ENCODE assay signal across 9 cellular contexts in genomic region chr6:117317261-117317660, GRCh38. TPM values are rescaled to one million over a fixed set of nuclear protein-coding genes. Genes with fewer than 3 reads are reported as not detected.
DNase-seq lines count a peak whose midpoint lies in the region; ATAC-seq and TF ChIP-seq lines count a peak whose summit lies in the region.
"Had no signal": no experiment of that assay in that cellular context is flagged by ENCODE, and none has a peak within 500 bp of the region (broad histone marks: within the 10 kb centered on the region; RNA-seq: fewer than 3 reads in every experiment).

No MANE protein-coding gene starts in this region.

- H3K4me1 Mint-ChIP-seq in naive thymus-derived CD8-positive, alpha-beta T cell: no peaks in the 10 kb centered on the region
- H3K4me1 Mint-ChIP-seq in activated naive CD4-positive, alpha-beta T cell treated with anti-CD3 and anti-CD28 coated beads for 36 hours (ENCODE audit: low read depth): no peaks in the 10 kb centered on the region

- H3K27me3 ChIP-seq in right atrium auricular region: no peaks in the 10 kb centered on the region

- H3K27me3 Mint-ChIP-seq in naive thymus-derived CD8-positive, alpha-beta T cell: peaks cover 0 to 11% (median 6%) of the 10 kb centered on the region in 5 donors
- H3K27me3 Mint-ChIP-seq in activated naive CD4-positive, alpha-beta T cell treated with anti-CD3 and anti-CD28 coated beads for 36 hours (ENCODE audit: low read depth): peaks cover 5% of the 10 kb centered on the region

- CTCF ChIA-PET in activated naive CD4-positive, alpha-beta T cell treated with anti-CD3 and anti-CD28 coated beads for 36 hours (lab: Charles Lee): no interaction called here

- H3K9me3 Mint-ChIP-seq in naive thymus-derived CD8-positive, alpha-beta T cell: peaks cover 0 to 2% (median 0%) of the 10 kb centered on the region in 9 donors
- H3K9me3 Mint-ChIP-seq in activated naive CD4-positive, alpha-beta T cell treated with anti-CD3 and anti-CD28 coated beads for 36 hours: no peaks in the 10 kb centered on the region

- no peaks in the 10 kb centered on the region for H3K36me3 Mint-ChIP-seq in naive thymus-derived CD8-positive, alpha-beta T cell
- no peaks in the 10 kb centered on the region for H3K36me3 Mint-ChIP-seq in activated naive CD4-positive, alpha-beta T cell treated with anti-CD3 and anti-CD28 coated beads for 36 hours (ENCODE audit: low read depth)

- no peak overlapping the region for H3K4me3 Mint-ChIP-seq in naive thymus-derived CD8-positive, alpha-beta T cell
- no peak overlapping the region for H3K4me3 Mint-ChIP-seq in activated naive CD4-positive, alpha-beta T cell treated with anti-CD3 and anti-CD28 coated beads for 36 hours

- no peaks in the 10 kb centered on the region for H3K9me3 ChIP-seq in right atrium auricular region

- H3K4me1 ChIP-seq in right atrium auricular region: no peaks in the 10 kb centered on the region

- POLR2A ChIA-PET in naive thymus-derived CD8-positive, alpha-beta T cell (lab: Charles Lee): no interaction called here

- H3K36me3 ChIP-seq in right atrium auricular region: no peaks in the 10 kb centered on the region

- H3K27ac Mint-ChIP-seq in naive thymus-derived CD8-positive, alpha-beta T cell: no peak overlapping the region
- no peak overlapping the region for H3K27ac Mint-ChIP-seq in activated naive CD4-positive, alpha-beta T cell treated with anti-CD3 and anti-CD28 coated beads for 36 hours

- no peak for DNase-seq in right atrium auricular region (ENCODE audit: low spot score)
- no peak for DNase-seq in cardiac septum (ENCODE audit: low spot score)
- DNase-seq in NCI-H69 (lab: John Stamatoyannopoulos, UW): peak; percentile 12
- peak; percentile 5 for DNase-seq in fibroblast of peridontal ligament (ENCODE audit: extremely low read depth)
- DNase-seq in naive thymus-derived CD8-positive, alpha-beta T cell: no peak
- DNase-seq in midbrain (lab: John Stamatoyannopoulos, UW): no peak
- no peak for DNase-seq in activated naive CD4-positive, alpha-beta T cell treated with anti-CD3 and anti-CD28 coated beads for 36 hours
- DNase-seq: stimulated activated naive CD4-positive, alpha-beta T cell had no signal

- no peak overlapping the region for H3K27ac ChIP-seq in right atrium auricular region

- no peak for ATAC-seq in naive thymus-derived CD8-positive, alpha-beta T cell
- no peak for ATAC-seq in HG02623 (IDR thresholded peaks at IDR 0.05; ENCODE audit: unreplicated experiment)

- TF ChIP-seq CTCF in right atrium auricular region (IDR thresholded peaks at IDR 0.05): peak; percentile 30 to 60

- no peak overlapping the region for H3K4me3 ChIP-seq in right atrium auricular region

- intact Hi-C loops in cardiac septum (cut with DNase I): loop anchor here (2.0 to 5.0 kb wide), 2 partner anchors 36 to 345 kb away; no protein-coding TSS in a partner anchor
- intact Hi-C loops in activated naive CD4-positive, alpha-beta T cell treated with anti-CD3 and anti-CD28 coated beads for 36 hours (cut with micrococcal nuclease): loop anchor here (1.0 kb wide), 1 partner anchor 345 kb away; no protein-coding TSS in a partner anchor

RNA-seq across cellular contexts. Expression of gene VGLL2, which starts 51.9 kb away (rescaled TPM):
- total RNA-seq in right atrium auricular region (1 to 10 TPM in 1 of 2 donors, not detected in 1; 4.2 TPM), cardiac septum (38.1 TPM)
- total RNA-seq in naive thymus-derived CD8-positive, alpha-beta T cell: not detected
- not detected for polyA plus RNA-seq in naive thymus-derived CD8-positive, alpha-beta T cell
- not detected for total RNA-seq in activated naive CD4-positive, alpha-beta T cell treated with anti-CD3 and anti-CD28 coated beads for 36 hours

Comparison
In these comparisons a context has a peak if more than half of its experiments do, and no peak if none do; other contexts are left out.
1. DNase-seq: peak in NCI-H69 (single experiment) and fibroblast of peridontal ligament (single experiment); none in right atrium auricular region (single experiment), cardiac septum (single experiment), naive thymus-derived CD8-positive, alpha-beta T cell (0 of 10), midbrain (single experiment) and activated naive CD4-positive, alpha-beta T cell treated with anti-CD3 and anti-CD28 coated beads for 36 hours (single experiment).